7 cellular contexts compared by ENCODE assay signal in genomic region chr6:166258854-166259276, GRCh38. TPM values are rescaled to one million over a fixed set of nuclear protein-coding genes. Genes with fewer than 3 reads are reported as not detected.
DNase-seq lines count a peak whose midpoint lies in the region; ATAC-seq, FAIRE-seq and TF ChIP-seq lines count a peak whose summit lies in the region.

No MANE protein-coding gene starts in this region.

- peaks cover 3% of the 10 kb centered on the region for H3K9me3 Mint-ChIP-seq in activated B cell treated with CpG ODN at 0.5 μM for 24 hours

- no peak for TF ChIP-seq RAD21 in HepG2 (CRISPR knock-in tag; IDR thresholded peaks at IDR 0.05)

- H3K9ac ChIP-seq in HepG2 (ENCODE audit: insufficient read depth, low read depth, low read length) = no peak overlapping the region

- H3K4me3 Mint-ChIP-seq in activated B cell treated with CpG ODN at 0.5 μM for 24 hours = peak overlapping the region; percentile 50

- H3K4me2 ChIP-seq in HepG2 (ENCODE audit: low read depth, low read length) = no peak overlapping the region

- H3K27me3 ChIP-seq in HepG2 (ENCODE audit: control insufficient read depth in 1 of 2, insufficient read depth in 2 of 2, low read length in 2 of 2) = peaks cover 0 to 31% of the 10 kb centered on the region in 2 experiments; a peak in 2 of 5 replicates

- TF ChIP-seq POLR2A in HepG2 (IDR thresholded peaks at IDR 0.05; ENCODE audit: insufficient read depth in 1 of 2, low read depth in 2 of 2, low read length in 2 of 2) = no peak

- H3K79me2 ChIP-seq in HepG2 (ENCODE audit: insufficient read depth, low read length) = no peaks in the 10 kb centered on the region

- ATAC-seq in GM19468 (IDR thresholded peaks at IDR 0.05; ENCODE audit: extremely low read depth, unreplicated experiment) (peak; percentile 69), HG03457 (IDR thresholded peaks at IDR 0.05; ENCODE audit: unreplicated experiment) (peak; percentile 58), activated B cell treated with CpG ODN at 0.5 μM for 24 hours (ENCODE audit: low read depth) (peak; percentile 42), HepG2 (peak; percentile 36; the same call in 2 of the 3 replicates)

- H3K36me3 Mint-ChIP-seq in activated B cell treated with CpG ODN at 0.5 μM for 24 hours (ENCODE audit: low read depth) = no peaks in the 10 kb centered on the region

- peaks cover 21% of the 10 kb centered on the region for H3K4me1 Mint-ChIP-seq in activated B cell treated with CpG ODN at 0.5 μM for 24 hours

- no peak overlapping the region for H3K27ac ChIP-seq in HepG2 (ENCODE audit: extremely low read length, insufficient read depth, low read length)

- no peaks in the 10 kb centered on the region for H3K4me1 ChIP-seq in HepG2 (ENCODE audit: insufficient read depth, low read length)

- H3K9me3 ChIP-seq in HepG2 (ENCODE audit: low read length) = no peaks in the 10 kb centered on the region

- BruUV-seq in HepG2 (replicated peaks; lab: Mats Ljungman, UMichigan) = no TSS peak

- H2AFZ ChIP-seq in HepG2 (ENCODE audit: low read length) = no peak overlapping the region

- CTCF ChIA-PET in activated B cell treated with CpG ODN at 0.5 μM for 24 hours (lab: Charles Lee) (interaction anchor here (2.0 kb wide), 1 partner anchor 17 kb away, joined by 5 read pairs; no protein-coding TSS in a partner anchor), HepG2 (lab: Yijun Ruan, JAX; ENCODE audit: low intra/inter-chr PET ratio, low total read pairs) (no interaction called here)

- TF ChIP-seq CTCF in activated B cell treated with CpG ODN at 0.5 μM for 24 hours (IDR thresholded peaks at IDR 0.05) (no peak), HepG2 (CRISPR knock-in tag; IDR thresholded peaks at IDR 0.05) (no peak)

- POLR2A ChIA-PET in activated B cell treated with CpG ODN at 0.5 μM for 24 hours (lab: Charles Lee) (no interaction called here), HepG2 (lab: Yijun Ruan, JAX) (no interaction called here)

- no peaks in the 10 kb centered on the region for H3K36me3 ChIP-seq in HepG2 (replicated peaks in 1 of 2; ENCODE audit: control insufficient read depth in 1 of 2, insufficient read depth in 2 of 2, low read length in 2 of 2)

- H3K27me3 Mint-ChIP-seq in activated B cell treated with CpG ODN at 0.5 μM for 24 hours = peaks cover 8% of the 10 kb centered on the region

- no peak for DNase-seq in activated B cell treated with CpG ODN at 0.5 μM for 24 hours
- no peak for DNase-seq in HepG2 (ENCODE audit: low spot score)
- no peak for DNase-seq in cerebellar cortex (ENCODE audit: low spot score)
- DNase-seq in anterior cingulate cortex (lab: John Stamatoyannopoulos, UW) = no peak
- no peak for DNase-seq in foreskin melanocyte

- H4K20me1 ChIP-seq in HepG2 (ENCODE audit: insufficient read depth, low read length) = no peaks in the 10 kb centered on the region

- WGBS in HepG2 (ENCODE audit: low lambda C conversion rate) = 58% methylated on average over 8 of the region's 10 CpGs

- intact Hi-C loops in activated B cell treated with CpG ODN at 0.5 μM for 24 hours (cut with micrococcal nuclease) (loop anchor here (10.0 kb wide), 1 partner anchor 94 kb away; the partner anchor contains the start of gene TBXT), HepG2 (cut with micrococcal nuclease; ENCODE audit: unreplicated experiment) (no loop called here)

- no peak overlapping the region for H3K4me3 ChIP-seq in HepG2 (replicated peaks in 1 of 3; ENCODE audit: insufficient read depth in 1 of 3, low read depth in 2 of 3, low read length in 3 of 3)

- in situ Hi-C loops in HepG2 (cut with HindIII; ENCODE audit: extremely low pct_ligation_motif_present, low pct_unique_long_range_greater_than_20kb) = no loop called here

- no peak overlapping the region for H3K27ac Mint-ChIP-seq in activated B cell treated with CpG ODN at 0.5 μM for 24 hours

- FAIRE-seq in HepG2 (lab: Jason Lieb, UNC) = no peak

- TF ChIP-seq EP300 in HepG2 (IDR thresholded peaks at IDR 0.05; ENCODE audit: low read depth in 2 of 2, low read length in 2 of 2) (no peak), HepG2 (CRISPR knock-in tag; IDR thresholded peaks at IDR 0.05; ENCODE audit: borderline replicate concordance) (no peak)

TF ChIP-seq in HepG2, 621 proteins besides CTCF, POLR2A, EP300 and RAD21 (continues in another document):
- TF ChIP-seq DMTF1 (CRISPR knock-in tag; IDR thresholded peaks at IDR 0.05) (no peak), MTA1 (CRISPR knock-in tag; IDR thresholded peaks at IDR 0.05; ENCODE audit: borderline replicate concordance) (no peak), ZNF234 (CRISPR knock-in tag; conservative IDR thresholded peaks at IDR 0.05) (no peak), PREB (CRISPR knock-in tag; IDR thresholded peaks at IDR 0.05) (no peak), ERF (CRISPR knock-in tag; IDR thresholded peaks at IDR 0.05) (no peak), AKAP8 (CRISPR knock-in tag; IDR thresholded peaks at IDR 0.05) (no peak)

RNA-seq across cellular contexts. Expression of gene PRR18, which starts 49.3 kb away (rescaled TPM):
- total RNA-seq in activated B cell treated with CpG ODN at 0.5 μM for 24 hours = 0.10 TPM in 1 of 2 replicates, not detected in the other
- 0.04 TPM in 1 of 2 replicates, not detected in the other for total RNA-seq in HepG2 (2016; rRNA removed; fragmentation: Illumina TruSeq; extraction: Trizol)
- not detected in 2 replicates for total RNA-seq in HepG2 (2016; cell fraction: cytosol; rRNA removed; fragmentation: Illumina TruSeq; extraction: Trizol; ENCODE audit: low read depth)
- 0.06 TPM in 1 of 2 replicates, not detected in the other for total RNA-seq in HepG2 (2016; cell fraction: insoluble cytoplasmic fraction; rRNA removed; fragmentation: Illumina TruSeq; extraction: Trizol)
- 0.09 TPM in 1 of 2 replicates, not detected in the other for total RNA-seq in HepG2 (2016; cell fraction: membrane; rRNA removed; fragmentation: Illumina TruSeq; extraction: Trizol)
- total RNA-seq in HepG2 (2016; cell fraction: nucleus; rRNA removed; fragmentation: Illumina TruSeq; extraction: Trizol) = not detected in 2 replicates
- 0.01 and 0.04 TPM in 2 replicates for polyA plus RNA-seq in HepG2 (2011; rRNA removed)
- polyA plus RNA-seq in HepG2 (2011; cell fraction: cytosol; rRNA removed) = 0.04 and 0.05 TPM in 2 replicates
- 0.10 TPM in 1 of 2 replicates, not detected in the other for polyA plus RNA-seq in HepG2 (2011; cell fraction: nucleus; rRNA removed)
- polyA plus RNA-seq in HepG2 (2012) = not detected in 2 replicates
- not detected in 2 replicates for polyA plus RNA-seq in HepG2 (2016; cell fraction: cytosol; fragmentation: Illumina TruSeq; extraction: Trizol; ENCODE audit: low read depth)
- 0.10 and 0.19 TPM in 2 replicates for polyA plus RNA-seq in HepG2 (2016; cell fraction: insoluble cytoplasmic fraction; fragmentation: Illumina TruSeq; extraction: Trizol; ENCODE audit: low read depth)
- polyA plus RNA-seq in HepG2 (2016; cell fraction: membrane; fragmentation: Illumina TruSeq; extraction: Trizol; ENCODE audit: low read depth) = 0.16 TPM in 1 of 2 replicates, not detected in the other
- not detected in 2 replicates for polyA plus RNA-seq in HepG2 (2016; cell fraction: nucleus; fragmentation: Illumina TruSeq; extraction: Trizol; ENCODE audit: insufficient read depth, low read depth)
- polyA minus RNA-seq in HepG2 (2011; rRNA and poly(A)+ RNA removed; ENCODE audit: low replicate concordance) = not detected in 2 replicates
- polyA minus RNA-seq in HepG2 (2011; cell fraction: cytosol; rRNA and poly(A)+ RNA removed) = not detected in 2 replicates
- polyA minus RNA-seq in HepG2 (2011; cell fraction: nucleus; rRNA and poly(A)+ RNA removed) = 0.12 TPM in 1 of 2 replicates, not detected in the other
